Comparison of ENCODE assay signal across 22 cellular contexts in the genomic region with DNA sequence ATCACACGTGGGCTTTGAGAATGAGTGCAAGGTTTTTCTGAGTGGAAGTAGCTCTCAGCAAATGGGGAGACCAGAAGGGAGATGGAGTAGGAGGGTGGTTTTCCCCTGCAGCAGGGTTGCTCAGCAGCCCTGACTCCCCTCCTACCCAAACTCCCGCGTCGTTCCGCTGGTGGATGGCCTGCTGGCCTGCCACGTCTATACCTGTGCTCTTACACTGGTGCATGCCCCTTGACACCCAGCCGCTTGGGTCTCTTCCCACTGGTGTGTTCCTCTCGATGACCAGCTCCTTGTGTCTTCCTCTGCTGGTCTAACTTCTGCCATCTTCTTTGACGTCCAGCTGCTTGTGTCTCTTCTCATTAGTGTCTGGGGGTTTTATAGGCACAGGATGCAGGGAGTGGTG.
"Had no signal": no experiment of that assay in that cellular context is flagged by ENCODE, and none has a peak within 500 bp of the region (broad histone marks: within the 10 kb centered on the region; RNA-seq: fewer than 3 reads in every experiment).

No MANE protein-coding gene starts in this region.

- H3K27ac Mint-ChIP-seq: endodermal cell, memory B cell, mesothelial cell of epicardium, type B pancreatic cell had no signal

- H3K27ac ChIP-seq: coronary artery, foreskin keratinocyte, left ventricle myocardium inferior, lower lobe of right lung, psoas muscle, right lobe of liver, suprapubic skin, thyroid gland had no signal

- H3K36me3 Mint-ChIP-seq: memory B cell, mesothelial cell of epicardium, type B pancreatic cell had no signal

- H3K4me3 ChIP-seq: coronary artery, left ventricle myocardium inferior, lower lobe of right lung, psoas muscle, right lobe of liver, suprapubic skin, thyroid gland had no signal

- H3K4me1 Mint-ChIP-seq: endodermal cell, mesothelial cell of epicardium, nephron had no signal

- H3K27me3 Mint-ChIP-seq: memory B cell, type B pancreatic cell had no signal

- H3K4me1 ChIP-seq: foreskin keratinocyte, left ventricle myocardium inferior, lower lobe of right lung, psoas muscle, right lobe of liver, suprapubic skin, thyroid gland had no signal

- ATAC-seq: foreskin keratinocyte, left cardiac atrium, psoas muscle had no signal

- DNase-seq: effector CD4-positive, alpha-beta T cell; erythroblast; foreskin keratinocyte; kidney; left cardiac atrium; left ventricle myocardium inferior; lower lobe of right lung; retina; right lobe of liver; stimulated activated CD4-positive, alpha-beta T cell treated with anti-CD3 and anti-CD28 coated beads, Interleukin-15, amount 100 ng/mL, for 24 hours; stimulated activated CD4-positive, alpha-beta T cell treated with anti-CD3 and anti-CD28 coated beads, Interleukin-1b, Interleukin-23, amount 100 ng/mL, for 48 hours; stimulated activated CD4-positive, alpha-beta T cell treated with anti-CD3 and anti-CD28 coated beads, Interleukin-4, amount 100 ng/mL, for 24 hours; stimulated activated naive CD4-positive, alpha-beta T cell; thyroid gland had no signal

- H3K27me3 ChIP-seq: foreskin keratinocyte, right lobe of liver, suprapubic skin, thyroid gland had no signal

- H3K9me3 Mint-ChIP-seq: memory B cell, nephron, type B pancreatic cell had no signal

- H3K4me3 Mint-ChIP-seq: endodermal cell, memory B cell, mesothelial cell of epicardium, type B pancreatic cell had no signal

- H3K9me3 ChIP-seq: lower lobe of right lung, psoas muscle, right lobe of liver, suprapubic skin, thyroid gland had no signal

- H3K36me3 ChIP-seq: left ventricle myocardium inferior, lower lobe of right lung, right lobe of liver, suprapubic skin, thyroid gland had no signal
